Comparison of ENCODE assay signal across 8 cellular contexts in genomic region chr19:1438035-1438932, GRCh38. TPM values are rescaled to one million over a fixed set of nuclear protein-coding genes. Genes with fewer than 3 reads are reported as not detected.
DNase-seq lines count a peak whose midpoint lies in the region; ATAC-seq and TF ChIP-seq lines count a peak whose summit lies in the region.

TSS of gene RPS15 (plus strand) at chr19:1438396. CDS start at chr19:1438426, 30 bp downstream.

- peaks cover 4% of the 10 kb centered on the region for H3K36me3 ChIP-seq in kidney epithelial cell (ENCODE audit: control insufficient read depth, insufficient read depth, low read length)

- H3K27me3 ChIP-seq in kidney epithelial cell (ENCODE audit: control insufficient read depth, insufficient read depth, low read length) = no peaks in the 10 kb centered on the region

- peak; percentile 94 for TF ChIP-seq CTCF in kidney epithelial cell (IDR thresholded peaks at IDR 0.05; ENCODE audit: insufficient read depth, low read length, poor library complexity, severe bottlenecking)

- peak within 1 kb of the TSS; percentile 81 for H3K4me3 ChIP-seq in kidney epithelial cell (ENCODE audit: low read depth, low read length)

- ATAC-seq in GM19025 (IDR thresholded peaks at IDR 0.05; ENCODE audit: low read depth, unreplicated experiment) (peak; percentile 64), HG03378 (IDR thresholded peaks at IDR 0.05; ENCODE audit: unreplicated experiment) (peak; percentile 58)

- peak; percentile 99 for DNase-seq in AG20443 (ENCODE audit: low spot score)
- peak; percentile 86 for DNase-seq in NCI-H460 (ENCODE audit: extremely low read depth, low read depth)
- DNase-seq in activated CD4-positive, CD25-positive, alpha-beta regulatory T cell treated with anti-CD3 and anti-CD28 coated beads, Interleukin-2, amount 50 U/mL, for 72 hours = peak; percentile 97
- DNase-seq in cerebellar cortex (ENCODE audit: low spot score) = peak; percentile 90
- peak; percentile 62 for DNase-seq in kidney epithelial cell (ENCODE audit: low read depth)
- peak; percentile 96 for DNase-seq in stimulated activated CD4-positive, alpha-beta T cell treated with anti-CD3 and anti-CD28 coated beads, Interleukin-15, amount 100 ng/mL, for 24 hours

RNA-seq across cellular contexts. Expression of gene RPS15, which starts in this region (rescaled TPM):
- total RNA-seq in NCI-H460 (2014; rRNA removed; shearing (Covaris generic)) = 1,189 and 1,346 TPM in 2 replicates
- 2,103 and 3,402 TPM in 2 replicates for polyA plus RNA-seq in NCI-H460 (2014; cell fraction: nucleus; rRNA removed)
- total RNA-seq in kidney epithelial cell = 1,778 and 3,178 TPM in 2 replicates

Comparison
In these comparisons a context has a peak if more than half of its experiments do, and no peak if none do; other contexts are left out.
1. Peak in every context shown above with its lines: DNase-seq, ATAC-seq and H3K4me3 ChIP-seq.